In the genomic region with DNA sequence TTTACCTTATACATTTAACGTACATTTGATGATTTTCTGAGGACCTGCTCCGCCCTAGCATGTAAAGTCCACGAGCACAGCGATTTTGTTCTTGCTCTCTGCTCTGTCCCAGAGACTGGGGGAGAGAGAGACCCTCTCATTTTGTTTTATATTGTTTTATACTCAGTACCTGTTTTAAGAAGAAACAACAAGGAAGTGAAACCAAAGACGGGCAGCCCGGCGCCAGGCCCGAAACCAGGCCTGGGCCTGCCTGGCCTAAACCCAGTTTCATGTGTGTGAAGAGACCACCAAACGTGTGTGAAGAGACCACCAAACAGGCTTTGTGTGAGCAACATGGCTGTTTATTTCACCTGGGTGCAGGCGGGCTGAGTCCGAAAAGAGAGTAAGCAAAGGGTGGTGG, we compare ENCODE assay signal across 8 cellular contexts. TPM values are rescaled to one million over a fixed set of nuclear protein-coding genes. Genes with fewer than 3 reads are reported as not detected.
A peak's percentile ranks its signal among the peaks of the same experiment; 100 is the strongest.
DNase-seq lines count a peak whose midpoint lies in the region; ATAC-seq, FAIRE-seq and TF ChIP-seq lines count a peak whose summit lies in the region.
"Not testable (repeated sequence)": the region's sequence is repeated elsewhere in the genome, so short reads cannot be mapped to it uniquely, and the experiment has no call there.

No MANE protein-coding gene starts in this region.

- not testable (repeated sequence) for TF ChIP-seq EP300 in SK-N-SH (IDR thresholded peaks at IDR 0.05; ENCODE audit: borderline replicate concordance in 1 of 2, low read depth in 1 of 2, low read length in 1 of 2); HepG2 (IDR thresholded peaks at IDR 0.05; ENCODE audit: low read depth in 2 of 2, low read length in 2 of 2); HepG2 (CRISPR knock-in tag; IDR thresholded peaks at IDR 0.05; ENCODE audit: borderline replicate concordance)

- 0 out of 3 replicates have a peak overlapping the region, but pooled peaks have one; percentile 0 for H2BK15ac ChIP-seq in IMR-90 (ENCODE audit: low read depth, low read length)

- 82 to 100% methylated on average over 1 to 7 of the region's 11 CpGs for WGBS in IMR-90 (ENCODE audit: extremely low coverage in 2 of 2, insufficient read length in 1 of 2), 2 experiments
- WGBS in SK-N-SH (ENCODE audit: low lambda C conversion rate) = 86% methylated on average over 11 of the region's 11 CpGs
- 87% methylated on average over 11 of the region's 11 CpGs for WGBS in HepG2 (ENCODE audit: low lambda C conversion rate)

- H3K4ac ChIP-seq in IMR-90 (ENCODE audit: low read depth, low read length) = peak overlapping the region; percentile 76

- H3K9me3 Mint-ChIP-seq in type B pancreatic cell = not testable (repeated sequence)

- H3K79me2 ChIP-seq in SK-N-SH (ENCODE audit: insufficient read depth) (peaks cover 41% of the 10 kb centered on the region), HepG2 (ENCODE audit: insufficient read depth, low read length) (peaks cover 25% of the 10 kb centered on the region), parathyroid adenoma (peaks cover 12% of the 10 kb centered on the region)

- H2AK9ac ChIP-seq in IMR-90 (replicated peaks; ENCODE audit: low read depth, low read length, poor library complexity) = not testable (repeated sequence)

- not testable (repeated sequence) for H3K27ac ChIP-seq in IMR-90 (ENCODE audit: insufficient read depth, low read length)
- H3K27ac ChIP-seq in SK-N-SH (ENCODE audit: low read depth in 2 of 2, low read length in 1 of 2) = peak overlapping the region; percentile 85 to 86
- H3K27ac ChIP-seq in HepG2 (ENCODE audit: extremely low read length, insufficient read depth, low read length) = peak overlapping the region; percentile 39
- H3K27ac ChIP-seq in parathyroid adenoma = peak overlapping the region; percentile 73

- peak overlapping the region; percentile 92 for H3K27ac Mint-ChIP-seq in type B pancreatic cell

- not testable (repeated sequence) for H3K9me2 ChIP-seq in SK-N-SH

- H3K9me1 ChIP-seq in IMR-90 (ENCODE audit: insufficient read depth, low read length) = peaks cover 11% of the 10 kb centered on the region

- not testable (repeated sequence) for H3K27me3 Mint-ChIP-seq in type B pancreatic cell

- dilution Hi-C loops in IMR-90 (cut with HindIII; ENCODE audit: low sequenced_read_pairs, unreplicated experiment) = not testable (repeated sequence)

- not testable (repeated sequence) for H3K9ac ChIP-seq in IMR-90 (ENCODE audit: low read depth, low read length); parathyroid adenoma
- H3K9ac ChIP-seq in SK-N-SH (peak overlapping the region; percentile 78), adipocyte (ENCODE audit: low read length) (peak overlapping the region; percentile 86), HepG2 (ENCODE audit: insufficient read depth, low read depth, low read length) (peak overlapping the region; percentile 82)

- H3K79me1 ChIP-seq in IMR-90 (ENCODE audit: low read depth in 1 of 2, low read length in 2 of 2) = peaks cover 11 to 28% of the 10 kb centered on the region in 2 experiments; a peak in 3 of 4 replicates

- peak overlapping the region; percentile 39 for H4K5ac ChIP-seq in IMR-90 (ENCODE audit: low read depth, low read length)

- CTCF ChIA-PET in IMR-90 (lab: Yijun Ruan, JAX); SK-N-SH (lab: Yijun Ruan, JAX); HepG2 (lab: Yijun Ruan, JAX; ENCODE audit: low intra/inter-chr PET ratio, low total read pairs): not testable (repeated sequence)

- H3K4me3 ChIP-seq in GM08714 (ENCODE audit: low read length) = peak overlapping the region; percentile 77
- H3K4me3 ChIP-seq in IMR-90 (ENCODE audit: insufficient read depth, low read depth, low read length) = peak overlapping the region; percentile 34; the same call in 1 of the 2 replicates
- peak overlapping the region; percentile 78 to 84 for H3K4me3 ChIP-seq in SK-N-SH (ENCODE audit: low read depth in 2 of 2, low read length in 1 of 2)
- peak overlapping the region; percentile 91 for H3K4me3 ChIP-seq in adipocyte (ENCODE audit: low read length)
- peak overlapping the region; percentile 82 for H3K4me3 ChIP-seq in epithelial cell of esophagus (ENCODE audit: low read length)
- peak overlapping the region; percentile 73 to 90 (median 89) for H3K4me3 ChIP-seq in HepG2 (replicated peaks in 1 of 3; ENCODE audit: insufficient read depth in 1 of 3, low read depth in 2 of 3, low read length in 3 of 3)
- peak overlapping the region; percentile 69 for H3K4me3 ChIP-seq in parathyroid adenoma (ENCODE audit: low read depth, low read length)

- not testable (repeated sequence) for H3K36me3 ChIP-seq in IMR-90 (ENCODE audit: control insufficient read depth, insufficient read depth, low read length); SK-N-SH (replicated peaks in 1 of 2; ENCODE audit: control insufficient read depth in 1 of 2, insufficient read depth in 2 of 2, low read length in 1 of 2); adipocyte (ENCODE audit: control insufficient read depth, insufficient read depth, low read length, severe bottlenecking); HepG2 (replicated peaks in 1 of 2; ENCODE audit: control insufficient read depth in 1 of 2, insufficient read depth in 2 of 2, low read length in 2 of 2); parathyroid adenoma (ENCODE audit: control insufficient read depth, insufficient read depth, low read length)

- FAIRE-seq in HepG2 (lab: Jason Lieb, UNC) = not testable (repeated sequence)

- peak overlapping the region; percentile 50; the same call in 1 of the 2 replicates for H4K91ac ChIP-seq in IMR-90 (ENCODE audit: insufficient read depth, low read depth, low read length)

- not testable (repeated sequence) for ATAC-seq in IMR-90 (ENCODE audit: low read depth); HepG2

- H3K56ac ChIP-seq in IMR-90 (ENCODE audit: extremely low read depth, insufficient read depth, low read length) = not testable (repeated sequence)

- in situ Hi-C loops in IMR-90 (cut with MboI; ENCODE audit: low sequenced_read_pairs); HepG2 (cut with HindIII; ENCODE audit: extremely low pct_ligation_motif_present, low pct_unique_long_range_greater_than_20kb): not testable (repeated sequence)

- H3K4me2 ChIP-seq in IMR-90 (ENCODE audit: low read depth, low read length) = peak overlapping the region; percentile 51
- H3K4me2 ChIP-seq in SK-N-SH = peak overlapping the region; percentile 97
- H3K4me2 ChIP-seq in HepG2 (ENCODE audit: low read depth, low read length) = peak overlapping the region; percentile 83
- H3K4me2 ChIP-seq in parathyroid adenoma (ENCODE audit: low read length) = peak overlapping the region; percentile 83

- H3K23ac ChIP-seq in IMR-90 (ENCODE audit: low read depth, low read length) = peak overlapping the region; percentile 43; the same call in 1 of the 2 replicates

- H4K20me1 ChIP-seq in IMR-90 (ENCODE audit: insufficient read depth, low read length); SK-N-SH (ENCODE audit: insufficient read depth); HepG2 (ENCODE audit: insufficient read depth, low read length): not testable (repeated sequence)

- not testable (repeated sequence) for BruUV-seq in IMR-90 (replicated peaks; lab: Mats Ljungman, UMichigan)
- BruUV-seq in HepG2 (replicated peaks; lab: Mats Ljungman, UMichigan) = TSS peak; percentile 93

- H3K36me3 Mint-ChIP-seq in type B pancreatic cell = not testable (repeated sequence)

- H3K4me1 ChIP-seq in IMR-90 (ENCODE audit: control insufficient read depth, insufficient read depth, low read length) = not testable (repeated sequence)
- H3K4me1 ChIP-seq in SK-N-SH (ENCODE audit: control insufficient read depth in 1 of 2, insufficient read depth in 2 of 2, low read depth in 1 of 2, low read length in 1 of 2) (peaks cover 14 to 15% of the 10 kb centered on the region in 2 experiments; a peak in 3 of 4 replicates), adipocyte (ENCODE audit: control insufficient read depth, insufficient read depth, low read length) (peaks cover 22% of the 10 kb centered on the region), HepG2 (ENCODE audit: insufficient read depth, low read length) (peaks cover 38% of the 10 kb centered on the region), parathyroid adenoma (peaks cover 11% of the 10 kb centered on the region)

- DNase-seq in IMR-90; SK-N-SH; adipocyte (ENCODE audit: low read depth); epithelial cell of esophagus (ENCODE audit: low read depth); HepG2 (ENCODE audit: low spot score); type B pancreatic cell (ENCODE audit: extremely low spot score, unreplicated experiment): not testable (repeated sequence)

- peak overlapping the region; percentile 57; the same call in 1 of the 2 replicates for H2BK120ac ChIP-seq in IMR-90 (ENCODE audit: low read depth, low read length)

- not testable (repeated sequence) for H3F3A ChIP-seq in SK-N-SH (replicated peaks; ENCODE audit: insufficient read depth)

- H4K8ac ChIP-seq in IMR-90 (ENCODE audit: low read depth in 2 of 2, low read length in 2 of 2) = peak overlapping the region; percentile 25 to 99

- peak overlapping the region; percentile 96 for H3K4me3 Mint-ChIP-seq in type B pancreatic cell

- POLR2A ChIA-PET in IMR-90 (lab: Charles Lee; ENCODE audit: unreplicated experiment); SK-N-SH (lab: Yijun Ruan, JAX): not testable (repeated sequence)
- POLR2A ChIA-PET in HepG2 (lab: Yijun Ruan, JAX) = interaction anchor here (1.3 kb wide), 1 partner anchor 30 kb away, joined by 5 read pairs; no protein-coding TSS in a partner anchor

- H2AFZ ChIP-seq in IMR-90 (replicated peaks; ENCODE audit: low read length, poor library complexity) = peak overlapping the region; percentile 97
- H2AFZ ChIP-seq in SK-N-SH (ENCODE audit: low read depth) = peak overlapping the region; percentile 97
- H2AFZ ChIP-seq in HepG2 (ENCODE audit: low read length) = peak overlapping the region; percentile 11
- peak overlapping the region; percentile 92 for H2AFZ ChIP-seq in parathyroid adenoma

- not testable (repeated sequence) for H3K27me3 ChIP-seq in IMR-90 (ENCODE audit: control insufficient read depth, insufficient read depth, low read length); SK-N-SH (ENCODE audit: insufficient read depth); adipocyte (replicated peaks; ENCODE audit: control insufficient read depth, insufficient read depth, low read length); HepG2 (ENCODE audit: control insufficient read depth in 1 of 2, insufficient read depth in 2 of 2, low read length in 2 of 2); parathyroid adenoma (ENCODE audit: control insufficient read depth, insufficient read depth, low read length)

- TF ChIP-seq POLR2A in IMR-90 (IDR thresholded peaks at IDR 0.05; ENCODE audit: low read depth, low read length); HepG2 (IDR thresholded peaks at IDR 0.05; ENCODE audit: insufficient read depth in 1 of 2, low read depth in 2 of 2, low read length in 2 of 2): not testable (repeated sequence)

- TF ChIP-seq CTCF in IMR-90 (conservative IDR thresholded peaks at IDR 0.05; ENCODE audit: low read depth, low read length); SK-N-SH (IDR thresholded peaks at IDR 0.05); epithelial cell of esophagus (IDR thresholded peaks at IDR 0.05; ENCODE audit: insufficient read depth, low read depth, low read length, missing control alignments); HepG2 (CRISPR knock-in tag; IDR thresholded peaks at IDR 0.05); parathyroid adenoma (IDR thresholded peaks at IDR 0.05); type B pancreatic cell (conservative IDR thresholded peaks at IDR 0.05): not testable (repeated sequence)

- H3K4me1 Mint-ChIP-seq in type B pancreatic cell (ENCODE audit: unreplicated experiment) = peaks cover 11% of the 10 kb centered on the region

- H3K18ac ChIP-seq in IMR-90 (ENCODE audit: low read depth, low read length) = not testable (repeated sequence)

- H2BK20ac ChIP-seq in IMR-90 (ENCODE audit: low read depth, low read length) = not testable (repeated sequence)

- H3K14ac ChIP-seq in IMR-90 (replicated peaks; ENCODE audit: low read depth, low read length) = peak overlapping the region; percentile 75

- H2BK5ac ChIP-seq in IMR-90 (ENCODE audit: low read depth, low read length, poor library complexity, severe bottlenecking) = peak overlapping the region; percentile 56

- not testable (repeated sequence) for H3K9me3 ChIP-seq in IMR-90 (ENCODE audit: control insufficient read depth, insufficient read depth, low read length); SK-N-SH; adipocyte (ENCODE audit: control insufficient read depth, low read length); HepG2 (ENCODE audit: low read length); parathyroid adenoma (ENCODE audit: control insufficient read depth, low read length)

- not testable (repeated sequence) for TF ChIP-seq RAD21 in IMR-90 (IDR thresholded peaks at IDR 0.05; ENCODE audit: low read length); SK-N-SH (IDR thresholded peaks at IDR 0.05; ENCODE audit: low read length); HepG2 (CRISPR knock-in tag; IDR thresholded peaks at IDR 0.05)

- H2AK5ac ChIP-seq in IMR-90 (ENCODE audit: low read depth, low read length) = peak overlapping the region; percentile 45

- intact Hi-C loops in IMR-90 (cut with micrococcal nuclease) (loop anchor here (5.0 kb wide), 1 partner anchor 383 kb away; no protein-coding TSS in a partner anchor), HepG2 (cut with micrococcal nuclease; ENCODE audit: unreplicated experiment) (loop anchor here (2.0 kb wide), 1 partner anchor 30 kb away; no protein-coding TSS in a partner anchor)

RNA-seq across cellular contexts. Expression of gene C12orf76, which starts 0.7 kb away (rescaled TPM):
- total RNA-seq in IMR-90 (2012; rRNA removed) (5.0 and 6.7 TPM in 2 replicates), HepG2 (2016; rRNA removed; fragmentation: Illumina TruSeq; extraction: Trizol) (15.8 and 16.9 TPM in 2 replicates), type B pancreatic cell (ENCODE audit: low replicate concordance) (20.8 and 21.4 TPM in 2 replicates)
- polyA plus RNA-seq in IMR-90 (2012; rRNA removed) (6.2 and 7.1 TPM in 2 replicates), SK-N-SH (2012; rRNA removed) (29.2 and 38.3 TPM in 2 replicates), HepG2 (2011; rRNA removed) (38.4 and 40.6 TPM in 2 replicates)
- polyA plus RNA-seq in IMR-90 (2012; cell fraction: cytosol; rRNA removed) = 5.0 and 10.8 TPM in 2 replicates
- 8.1 and 15.5 TPM in 2 replicates for polyA plus RNA-seq in IMR-90 (2012; cell fraction: nucleus; rRNA removed; ENCODE audit: low replicate concordance)
- polyA plus RNA-seq in SK-N-SH (2012; cell fraction: cytosol; rRNA removed) = 34.8 and 37.0 TPM in 2 replicates
- polyA plus RNA-seq in SK-N-SH (2012; cell fraction: nucleus; rRNA removed) = 34.6 and 50.8 TPM in 2 replicates
- 6.8 and 8.8 TPM in 2 replicates for total RNA-seq in HepG2 (2016; cell fraction: cytosol; rRNA removed; fragmentation: Illumina TruSeq; extraction: Trizol; ENCODE audit: low read depth)
- 13.7 and 15.4 TPM in 2 replicates for total RNA-seq in HepG2 (2016; cell fraction: insoluble cytoplasmic fraction; rRNA removed; fragmentation: Illumina TruSeq; extraction: Trizol)
- total RNA-seq in HepG2 (2016; cell fraction: membrane; rRNA removed; fragmentation: Illumina TruSeq; extraction: Trizol) = 17.6 and 19.4 TPM in 2 replicates
- total RNA-seq in HepG2 (2016; cell fraction: nucleus; rRNA removed; fragmentation: Illumina TruSeq; extraction: Trizol) = 13.3 and 15.3 TPM in 2 replicates
- 34.5 and 40.6 TPM in 2 replicates for polyA plus RNA-seq in HepG2 (2011; cell fraction: cytosol; rRNA removed)
- polyA plus RNA-seq in HepG2 (2011; cell fraction: nucleus; rRNA removed) = 18.0 and 31.2 TPM in 2 replicates
- 33.1 and 35.3 TPM in 2 replicates for polyA plus RNA-seq in HepG2 (2012)
- 9.1 and 11.1 TPM in 2 replicates for polyA plus RNA-seq in HepG2 (2016; cell fraction: cytosol; fragmentation: Illumina TruSeq; extraction: Trizol; ENCODE audit: low read depth)
- 14.2 and 15.0 TPM in 2 replicates for polyA plus RNA-seq in HepG2 (2016; cell fraction: insoluble cytoplasmic fraction; fragmentation: Illumina TruSeq; extraction: Trizol; ENCODE audit: low read depth)
- polyA plus RNA-seq in HepG2 (2016; cell fraction: membrane; fragmentation: Illumina TruSeq; extraction: Trizol; ENCODE audit: low read depth) = 15.2 and 16.5 TPM in 2 replicates
- 31.0 and 32.0 TPM in 2 replicates for polyA plus RNA-seq in HepG2 (2016; cell fraction: nucleus; fragmentation: Illumina TruSeq; extraction: Trizol; ENCODE audit: insufficient read depth, low read depth)
- 7.5 and 15.0 TPM in 2 replicates for polyA minus RNA-seq in HepG2 (2011; rRNA and poly(A)+ RNA removed; ENCODE audit: low replicate concordance)
- polyA minus RNA-seq in HepG2 (2011; cell fraction: cytosol; rRNA and poly(A)+ RNA removed) = 17.7 and 19.8 TPM in 2 replicates
- 12.7 and 15.9 TPM in 2 replicates for polyA minus RNA-seq in HepG2 (2011; cell fraction: nucleus; rRNA and poly(A)+ RNA removed)

RNA-seq across cellular contexts. Expression of gene ANKRD13A, which starts 49.8 kb away (rescaled TPM):
- 364 and 449 TPM in 2 replicates for total RNA-seq in IMR-90 (2012; rRNA removed)
- polyA plus RNA-seq in IMR-90 (2012; rRNA removed) = 299 and 308 TPM in 2 replicates
- polyA plus RNA-seq in IMR-90 (2012; cell fraction: cytosol; rRNA removed) = 51.0 and 243 TPM in 2 replicates
- 516 and 695 TPM in 2 replicates for polyA plus RNA-seq in IMR-90 (2012; cell fraction: nucleus; rRNA removed; ENCODE audit: low replicate concordance)
- 42.8 and 55.1 TPM in 2 replicates for polyA plus RNA-seq in SK-N-SH (2012; rRNA removed)
- polyA plus RNA-seq in SK-N-SH (2012; cell fraction: cytosol; rRNA removed) = 49.7 and 50.8 TPM in 2 replicates
- 64.7 and 121 TPM in 2 replicates for polyA plus RNA-seq in SK-N-SH (2012; cell fraction: nucleus; rRNA removed)
- total RNA-seq in HepG2 (2016; rRNA removed; fragmentation: Illumina TruSeq; extraction: Trizol) = 34.1 and 40.7 TPM in 2 replicates
- 19.2 and 22.0 TPM in 2 replicates for total RNA-seq in HepG2 (2016; cell fraction: cytosol; rRNA removed; fragmentation: Illumina TruSeq; extraction: Trizol; ENCODE audit: low read depth)
- 35.8 and 44.1 TPM in 2 replicates for total RNA-seq in HepG2 (2016; cell fraction: insoluble cytoplasmic fraction; rRNA removed; fragmentation: Illumina TruSeq; extraction: Trizol)
- 36.6 and 37.4 TPM in 2 replicates for total RNA-seq in HepG2 (2016; cell fraction: membrane; rRNA removed; fragmentation: Illumina TruSeq; extraction: Trizol)
- 27.2 and 29.0 TPM in 2 replicates for total RNA-seq in HepG2 (2016; cell fraction: nucleus; rRNA removed; fragmentation: Illumina TruSeq; extraction: Trizol)
- 41.6 and 51.0 TPM in 2 replicates for polyA plus RNA-seq in HepG2 (2011; rRNA removed)
- polyA plus RNA-seq in HepG2 (2011; cell fraction: cytosol; rRNA removed) = 36.8 and 47.0 TPM in 2 replicates
- 90.0 and 92.3 TPM in 2 replicates for polyA plus RNA-seq in HepG2 (2011; cell fraction: nucleus; rRNA removed)
- polyA plus RNA-seq in HepG2 (2012) = 36.3 and 37.0 TPM in 2 replicates
- 6.9 and 7.4 TPM in 2 replicates for polyA plus RNA-seq in HepG2 (2016; cell fraction: cytosol; fragmentation: Illumina TruSeq; extraction: Trizol; ENCODE audit: low read depth)
- 32.2 and 35.3 TPM in 2 replicates for polyA plus RNA-seq in HepG2 (2016; cell fraction: insoluble cytoplasmic fraction; fragmentation: Illumina TruSeq; extraction: Trizol; ENCODE audit: low read depth)
- 19.0 and 20.8 TPM in 2 replicates for polyA plus RNA-seq in HepG2 (2016; cell fraction: membrane; fragmentation: Illumina TruSeq; extraction: Trizol; ENCODE audit: low read depth)
- 53.7 and 57.1 TPM in 2 replicates for polyA plus RNA-seq in HepG2 (2016; cell fraction: nucleus; fragmentation: Illumina TruSeq; extraction: Trizol; ENCODE audit: insufficient read depth, low read depth)
- polyA minus RNA-seq in HepG2 (2011; rRNA and poly(A)+ RNA removed; ENCODE audit: low replicate concordance) = 40.3 and 72.5 TPM in 2 replicates
- 27.5 and 31.2 TPM in 2 replicates for polyA minus RNA-seq in HepG2 (2011; cell fraction: cytosol; rRNA and poly(A)+ RNA removed)
- 41.3 and 58.9 TPM in 2 replicates for polyA minus RNA-seq in HepG2 (2011; cell fraction: nucleus; rRNA and poly(A)+ RNA removed)
- total RNA-seq in type B pancreatic cell (ENCODE audit: low replicate concordance) = 34.6 and 43.4 TPM in 2 replicates

RNA-seq across cellular contexts. Expression of gene GIT2, which starts 52.9 kb away (rescaled TPM):
- 60.5 and 71.9 TPM in 2 replicates for total RNA-seq in IMR-90 (2012; rRNA removed)
- 43.0 and 48.0 TPM in 2 replicates for polyA plus RNA-seq in IMR-90 (2012; rRNA removed)
- polyA plus RNA-seq in IMR-90 (2012; cell fraction: cytosol; rRNA removed) = 20.8 and 21.1 TPM in 2 replicates
- polyA plus RNA-seq in IMR-90 (2012; cell fraction: nucleus; rRNA removed; ENCODE audit: low replicate concordance) = 42.7 and 138 TPM in 2 replicates
- polyA plus RNA-seq in SK-N-SH (2012; rRNA removed) = 21.2 and 23.1 TPM in 2 replicates
- polyA plus RNA-seq in SK-N-SH (2012; cell fraction: cytosol; rRNA removed) = 18.1 and 20.1 TPM in 2 replicates
- 48.3 and 65.4 TPM in 2 replicates for polyA plus RNA-seq in SK-N-SH (2012; cell fraction: nucleus; rRNA removed)
- total RNA-seq in HepG2 (2016; rRNA removed; fragmentation: Illumina TruSeq; extraction: Trizol) = 15.2 and 18.4 TPM in 2 replicates
- total RNA-seq in HepG2 (2016; cell fraction: cytosol; rRNA removed; fragmentation: Illumina TruSeq; extraction: Trizol; ENCODE audit: low read depth) = 6.4 and 7.3 TPM in 2 replicates
- 14.1 and 17.8 TPM in 2 replicates for total RNA-seq in HepG2 (2016; cell fraction: insoluble cytoplasmic fraction; rRNA removed; fragmentation: Illumina TruSeq; extraction: Trizol)
- 9.0 and 9.5 TPM in 2 replicates for total RNA-seq in HepG2 (2016; cell fraction: membrane; rRNA removed; fragmentation: Illumina TruSeq; extraction: Trizol)
- total RNA-seq in HepG2 (2016; cell fraction: nucleus; rRNA removed; fragmentation: Illumina TruSeq; extraction: Trizol) = 31.9 and 34.5 TPM in 2 replicates
- polyA plus RNA-seq in HepG2 (2011; rRNA removed) = 18.7 and 19.8 TPM in 2 replicates
- polyA plus RNA-seq in HepG2 (2011; cell fraction: cytosol; rRNA removed) = 9.5 and 12.3 TPM in 2 replicates
- 50.5 and 56.5 TPM in 2 replicates for polyA plus RNA-seq in HepG2 (2011; cell fraction: nucleus; rRNA removed)
- polyA plus RNA-seq in HepG2 (2012) = 14.5 and 15.2 TPM in 2 replicates
- 0.65 and 0.83 TPM in 2 replicates for polyA plus RNA-seq in HepG2 (2016; cell fraction: cytosol; fragmentation: Illumina TruSeq; extraction: Trizol; ENCODE audit: low read depth)
- 11.7 and 12.8 TPM in 2 replicates for polyA plus RNA-seq in HepG2 (2016; cell fraction: insoluble cytoplasmic fraction; fragmentation: Illumina TruSeq; extraction: Trizol; ENCODE audit: low read depth)
- polyA plus RNA-seq in HepG2 (2016; cell fraction: membrane; fragmentation: Illumina TruSeq; extraction: Trizol; ENCODE audit: low read depth) = 2.2 and 2.5 TPM in 2 replicates
- polyA plus RNA-seq in HepG2 (2016; cell fraction: nucleus; fragmentation: Illumina TruSeq; extraction: Trizol; ENCODE audit: insufficient read depth, low read depth) = 59.1 and 66.0 TPM in 2 replicates
- polyA minus RNA-seq in HepG2 (2011; rRNA and poly(A)+ RNA removed; ENCODE audit: low replicate concordance) = 26.7 and 35.9 TPM in 2 replicates
- polyA minus RNA-seq in HepG2 (2011; cell fraction: cytosol; rRNA and poly(A)+ RNA removed) = 11.9 and 13.6 TPM in 2 replicates
- polyA minus RNA-seq in HepG2 (2011; cell fraction: nucleus; rRNA and poly(A)+ RNA removed) = 90.6 and 102 TPM in 2 replicates
- total RNA-seq in type B pancreatic cell (ENCODE audit: low replicate concordance) = 26.3 and 38.4 TPM in 2 replicates

Comparison
In these comparisons a context has a peak if more than half of its experiments do, and no peak if none do; other contexts are left out.
1. H3K4me3 ChIP-seq: peak in every context shown above with its lines; median percentile 91 in adipocyte; 89 in HepG2; 82 in epithelial cell of esophagus; 81 in SK-N-SH; 77 in GM08714; 69 in parathyroid adenoma; 34 in IMR-90.
2. H2AFZ ChIP-seq: peak in every context shown above with its lines; median percentile 97 in IMR-90; 97 in SK-N-SH; 92 in parathyroid adenoma; 11 in HepG2.